ENCODE assay signal across 1 cellular context in the genomic region with DNA sequence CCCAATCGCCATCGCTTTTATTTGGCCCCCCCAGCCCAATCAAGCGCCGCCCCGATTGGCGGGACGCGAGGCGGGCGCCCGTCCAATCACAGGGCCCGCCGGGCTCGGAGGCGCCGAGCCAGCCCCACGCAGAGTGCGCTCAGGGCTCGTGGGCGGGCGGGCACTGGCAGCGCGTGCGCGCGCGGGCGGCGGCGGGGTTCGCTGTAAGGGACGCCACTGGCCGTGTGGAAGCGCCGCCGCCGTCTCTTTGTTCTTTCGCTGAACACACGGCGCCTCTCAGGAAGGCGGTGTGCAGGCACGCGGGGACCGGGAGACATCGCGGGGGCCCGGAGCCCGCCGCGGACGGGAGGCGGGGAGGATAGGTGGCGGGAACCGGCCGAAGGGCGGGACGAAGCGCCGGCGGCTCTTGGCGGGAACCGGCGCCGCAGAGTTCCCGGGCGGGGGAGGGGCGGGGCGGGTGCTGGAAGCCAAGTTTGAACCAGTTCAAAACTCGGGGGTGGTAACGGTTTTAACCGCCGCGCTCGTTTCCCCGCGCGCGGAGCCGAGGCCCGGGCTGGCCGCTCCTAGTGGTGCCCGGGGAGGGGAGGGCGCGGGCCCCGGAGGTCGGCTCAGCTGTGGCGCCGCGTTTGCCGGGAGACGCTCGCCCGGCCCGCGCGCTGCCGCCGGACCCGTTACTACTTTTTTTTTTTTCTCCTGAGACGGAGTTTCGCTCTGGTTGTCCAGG.
TF ChIP-seq lines count a peak whose summit lies in the region.

No MANE protein-coding gene starts in this region.

TF ChIP-seq in GM12878, 131 proteins besides CTCF, POLR2A, EP300 and RAD21 (continued from another document):
- TF ChIP-seq, protein P1, sequence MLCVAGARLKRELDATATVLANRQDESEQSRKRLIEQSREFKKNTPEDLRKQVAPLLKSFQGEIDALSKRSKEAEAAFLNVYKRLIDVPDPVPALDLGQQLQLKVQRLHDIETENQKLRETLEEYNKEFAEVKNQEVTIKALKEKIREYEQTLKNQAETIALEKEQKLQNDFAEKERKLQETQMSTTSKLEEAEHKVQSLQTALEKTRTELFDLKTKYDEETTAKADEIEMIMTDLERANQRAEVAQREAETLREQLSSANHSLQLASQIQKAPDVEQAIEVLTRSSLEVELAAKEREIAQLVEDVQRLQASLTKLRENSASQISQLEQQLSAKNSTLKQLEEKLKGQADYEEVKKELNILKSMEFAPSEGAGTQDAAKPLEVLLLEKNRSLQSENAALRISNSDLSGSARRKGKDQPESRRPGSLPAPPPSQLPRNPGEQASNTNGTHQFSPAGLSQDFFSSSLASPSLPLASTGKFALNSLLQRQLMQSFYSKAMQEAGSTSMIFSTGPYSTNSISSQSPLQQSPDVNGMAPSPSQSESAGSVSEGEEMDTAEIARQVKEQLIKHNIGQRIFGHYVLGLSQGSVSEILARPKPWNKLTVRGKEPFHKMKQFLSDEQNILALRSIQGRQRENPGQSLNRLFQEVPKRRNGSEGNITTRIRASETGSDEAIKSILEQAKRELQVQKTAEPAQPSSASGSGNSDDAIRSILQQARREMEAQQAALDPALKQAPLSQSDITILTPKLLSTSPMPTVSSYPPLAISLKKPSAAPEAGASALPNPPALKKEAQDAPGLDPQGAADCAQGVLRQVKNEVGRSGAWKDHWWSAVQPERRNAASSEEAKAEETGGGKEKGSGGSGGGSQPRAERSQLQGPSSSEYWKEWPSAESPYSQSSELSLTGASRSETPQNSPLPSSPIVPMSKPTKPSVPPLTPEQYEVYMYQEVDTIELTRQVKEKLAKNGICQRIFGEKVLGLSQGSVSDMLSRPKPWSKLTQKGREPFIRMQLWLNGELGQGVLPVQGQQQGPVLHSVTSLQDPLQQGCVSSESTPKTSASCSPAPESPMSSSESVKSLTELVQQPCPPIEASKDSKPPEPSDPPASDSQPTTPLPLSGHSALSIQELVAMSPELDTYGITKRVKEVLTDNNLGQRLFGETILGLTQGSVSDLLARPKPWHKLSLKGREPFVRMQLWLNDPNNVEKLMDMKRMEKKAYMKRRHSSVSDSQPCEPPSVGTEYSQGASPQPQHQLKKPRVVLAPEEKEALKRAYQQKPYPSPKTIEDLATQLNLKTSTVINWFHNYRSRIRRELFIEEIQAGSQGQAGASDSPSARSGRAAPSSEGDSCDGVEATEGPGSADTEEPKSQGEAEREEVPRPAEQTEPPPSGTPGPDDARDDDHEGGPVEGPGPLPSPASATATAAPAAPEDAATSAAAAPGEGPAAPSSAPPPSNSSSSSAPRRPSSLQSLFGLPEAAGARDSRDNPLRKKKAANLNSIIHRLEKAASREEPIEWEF (IDR thresholded peaks at IDR 0.05; ENCODE audit: insufficient replicate concordance, low read depth, low read length): no peak
- 0 out of 2 replicates have a peak, but pooled peaks have one; percentile 20 for TF ChIP-seq SIN3A (IDR thresholded peaks at IDR 0.05; ENCODE audit: low read depth, low read length)
- no peak for TF ChIP-seq EED (IDR thresholded peaks at IDR 0.05; ENCODE audit: low read depth)
- TF ChIP-seq BMI1 (IDR thresholded peaks at IDR 0.05; ENCODE audit: borderline replicate concordance): no peak
- no peak for TF ChIP-seq CHD4 (IDR thresholded peaks at IDR 0.05)
